9 cellular contexts compared by ENCODE assay signal in the genomic region with DNA sequence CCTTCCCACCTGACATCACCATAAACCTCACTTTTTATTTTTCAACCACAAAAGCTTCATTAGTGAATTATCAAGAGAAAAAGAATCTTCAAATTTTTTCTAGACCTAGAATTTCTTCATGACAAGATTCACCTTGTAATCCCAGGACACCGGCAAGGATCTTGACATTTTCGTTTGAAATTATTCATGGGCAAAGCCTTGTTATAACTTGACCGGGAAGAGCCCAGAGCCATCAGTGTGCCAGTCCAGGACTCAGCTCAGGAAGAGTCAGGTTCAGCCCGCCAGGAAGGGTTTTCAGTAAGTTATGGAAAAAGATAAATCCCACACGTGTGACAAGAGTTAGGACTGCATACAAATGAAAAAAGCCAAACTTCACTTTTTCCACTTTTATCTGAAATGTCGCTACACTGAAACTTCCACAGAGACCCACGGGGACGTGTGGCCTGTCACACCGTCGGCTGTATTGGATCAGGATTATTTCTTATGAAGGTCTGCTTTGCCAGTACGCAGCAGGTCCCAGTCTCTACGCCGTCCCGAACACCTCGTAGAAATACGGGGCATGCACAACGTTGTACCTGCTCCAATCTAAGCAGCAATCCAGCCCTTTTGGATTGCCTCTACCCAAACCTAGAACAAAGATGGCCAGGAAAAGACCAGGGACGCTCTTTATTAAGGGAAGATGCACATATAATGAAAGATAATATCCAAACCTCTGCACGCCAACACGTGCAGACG. TPM values are rescaled to one million over a fixed set of nuclear protein-coding genes. Genes with fewer than 3 reads are reported as not detected.
DNase-seq lines count a peak whose midpoint lies in the region; ATAC-seq and TF ChIP-seq lines count a peak whose summit lies in the region.
"Had no signal": no experiment of that assay in that cellular context is flagged by ENCODE, and none has a peak within 500 bp of the region (broad histone marks: within the 10 kb centered on the region; RNA-seq: fewer than 3 reads in every experiment).

No MANE protein-coding gene starts in this region.

- no peak overlapping the region for H3K27ac Mint-ChIP-seq in CD8-positive, alpha-beta T cell

- no peak overlapping the region for H2BK120ac ChIP-seq in neuronal stem cell (ENCODE audit: low read depth, low read length)

- CTCF ChIA-PET in CD8-positive, alpha-beta T cell (lab: Charles Lee), result no interaction called here

- H3K27me3 ChIP-seq in CD8-positive, alpha-beta T cell (ENCODE audit: insufficient read depth, low read length), result peaks cover 16% of the 10 kb centered on the region
- H3K27me3 ChIP-seq in esophagus (ENCODE audit: control insufficient read depth in 1 of 2, insufficient read depth in 2 of 2, low read length in 2 of 2) (no peaks in the 10 kb centered on the region), neuronal stem cell (ENCODE audit: control insufficient read depth in 3 of 3, insufficient read depth in 3 of 3, low read depth in 1 of 3, low read length in 3 of 3) (peaks cover 0 to 30% (median 0%) of the 10 kb centered on the region in 3 experiments)

- H4K8ac ChIP-seq in neuronal stem cell (ENCODE audit: low read depth, low read length), result no peak overlapping the region

- H3K27me3 Mint-ChIP-seq in CD8-positive, alpha-beta T cell (ENCODE audit: low read depth), result peaks cover 51% of the 10 kb centered on the region

- DNase-seq in CD8-positive, alpha-beta T cell, result no peak
- DNase-seq in RKO (ENCODE audit: low spot score), result peak; percentile 14
- DNase-seq in neuronal stem cell (ENCODE audit: low spot score), result no peak
- DNase-seq in germinal center (ENCODE audit: low spot score), result no peak
- DNase-seq in NCI-H1048 (lab: John Stamatoyannopoulos, UW), result no peak
- DNase-seq in activated CD8-positive, alpha-beta memory T cell treated with anti-CD3 and anti-CD28 coated beads for 24 hours, result no peak
- no peak for DNase-seq in NCI-H146 treated with DMSO at 0.1 percent for 48 hours (lab: John Stamatoyannopoulos, UW; ENCODE audit: unreplicated experiment)
- DNase-seq: stimulated activated CD4-positive, alpha-beta T cell treated with anti-CD3 and anti-CD28 coated beads, Interleukin-12 subunit alpha, Interleukin-12 subunit beta, amount 100 ng/mL, for 4 hours had no signal

- H3K4me3 ChIP-seq in CD8-positive, alpha-beta T cell (ENCODE audit: low read depth, low read length), result no peak overlapping the region
- H3K4me3 ChIP-seq in esophagus (ENCODE audit: low read depth in 1 of 2, low read length in 2 of 2), result peak overlapping the region; percentile 56 to 84
- peak overlapping the region; percentile 63 to 96 for H3K4me3 ChIP-seq in neuronal stem cell (ENCODE audit: low read length in 2 of 2)

- no peak for TF ChIP-seq CTCF in CD8-positive, alpha-beta T cell (IDR thresholded peaks at IDR 0.05)

- H3K36me3 ChIP-seq in CD8-positive, alpha-beta T cell (ENCODE audit: insufficient read depth, low read length), result no peaks in the 10 kb centered on the region
- H3K36me3 ChIP-seq in esophagus (ENCODE audit: control insufficient read depth in 2 of 2, insufficient read depth in 2 of 2, low read length in 1 of 2) (no peaks in the 10 kb centered on the region), neuronal stem cell (replicated peaks in 1 of 2; ENCODE audit: control insufficient read depth in 2 of 2, insufficient read depth in 2 of 2, low read length in 2 of 2) (peaks cover 2 to 46% of the 10 kb centered on the region in 2 donors)

- WGBS in esophagus, 2 donors, result 27 to 35% methylated on average over 21 of the region's 21 CpGs
- no CpG with 5 or more reads among the region's 21 CpGs for WGBS in neuronal stem cell (ENCODE audit: extremely low coverage in 2 of 2, insufficient read length in 2 of 2, insufficient replicate concordance in 1 of 2), 2 donors

- no peak overlapping the region for H2BK5ac ChIP-seq in neuronal stem cell (ENCODE audit: low read length)

- no peaks in the 10 kb centered on the region for H3K9me3 ChIP-seq in CD8-positive, alpha-beta T cell (ENCODE audit: low read length)
- H3K9me3 ChIP-seq in esophagus (ENCODE audit: control insufficient read depth in 2 of 2, insufficient read depth in 1 of 2, low read depth in 1 of 2, low read length in 1 of 2) (no peaks in the 10 kb centered on the region), neuronal stem cell (replicated peaks in 1 of 2; ENCODE audit: control insufficient read depth in 2 of 2, insufficient read depth in 1 of 2, low read depth in 1 of 2, low read length in 2 of 2) (peaks cover 0 to 5% of the 10 kb centered on the region in 2 donors)

- no peak overlapping the region for H2BK15ac ChIP-seq in neuronal stem cell (ENCODE audit: low read length)

- H3K4ac ChIP-seq in neuronal stem cell (ENCODE audit: low read length), result no peak overlapping the region

- no peaks in the 10 kb centered on the region for H3K36me3 Mint-ChIP-seq in CD8-positive, alpha-beta T cell

- H3K23ac ChIP-seq in neuronal stem cell (ENCODE audit: low read depth, low read length, poor library complexity), result no peak overlapping the region

- H3K4me2 ChIP-seq in neuronal stem cell (ENCODE audit: insufficient read depth, low read length, poor library complexity, severe bottlenecking), result peak overlapping the region; percentile 93

- no peak overlapping the region for H3K18ac ChIP-seq in neuronal stem cell (ENCODE audit: low read length)

- no peak overlapping the region for H3K14ac ChIP-seq in neuronal stem cell (ENCODE audit: low read length)

- H3K4me3 Mint-ChIP-seq in CD8-positive, alpha-beta T cell, result peak overlapping the region; percentile 60

- peak overlapping the region; percentile 38 for H3K9ac ChIP-seq in neuronal stem cell (ENCODE audit: low read depth, low read length, poor library complexity)

- H3K4me1 ChIP-seq in CD8-positive, alpha-beta T cell (ENCODE audit: insufficient read depth, low read length), result peaks cover 4% of the 10 kb centered on the region
- H3K4me1 ChIP-seq in esophagus (ENCODE audit: control insufficient read depth in 2 of 2, insufficient read depth in 2 of 2, low read length in 1 of 2) (peaks cover 6 to 9% of the 10 kb centered on the region in 2 donors), neuronal stem cell (ENCODE audit: control insufficient read depth in 2 of 2, insufficient read depth in 1 of 2, low read depth in 1 of 2, low read length in 2 of 2) (peaks cover 6 to 28% of the 10 kb centered on the region in 2 donors)

- H4K91ac ChIP-seq in neuronal stem cell (ENCODE audit: low read depth, low read length, poor library complexity), result no peak overlapping the region

- no peak overlapping the region for H2BK12ac ChIP-seq in neuronal stem cell (ENCODE audit: low read length)

- no peak overlapping the region for H2AK5ac ChIP-seq in neuronal stem cell (ENCODE audit: low read depth, low read length)

- H3K4me1 Mint-ChIP-seq in CD8-positive, alpha-beta T cell (ENCODE audit: low read depth), result peaks cover 20% of the 10 kb centered on the region

- H2AFZ ChIP-seq in neuronal stem cell (ENCODE audit: low read length), result peak overlapping the region; percentile 89

- H3K27ac ChIP-seq in CD8-positive, alpha-beta T cell (ENCODE audit: low read depth, low read length), result no peak overlapping the region
- peak overlapping the region; percentile 69 for H3K27ac ChIP-seq in esophagus (ENCODE audit: low read depth in 2 of 2, low read length in 1 of 2)
- no peak overlapping the region for H3K27ac ChIP-seq in neuronal stem cell (replicated peaks; ENCODE audit: low read length)

- intact Hi-C loops in CD8-positive, alpha-beta T cell (cut with DNase I, micrococcal nuclease), result no loop called here

- no peaks in the 10 kb centered on the region for H3K9me3 Mint-ChIP-seq in CD8-positive, alpha-beta T cell

- no peak for ATAC-seq in CD8-positive, alpha-beta T cell

- POLR2A ChIA-PET in CD8-positive, alpha-beta T cell (lab: Charles Lee), result no interaction called here

- H3K79me1 ChIP-seq in neuronal stem cell (ENCODE audit: low read depth, low read length), result no peaks in the 10 kb centered on the region

RNA-seq across cellular contexts. Expression of a gene that starts 1.0 kb away (rescaled TPM):
- total RNA-seq in CD8-positive, alpha-beta T cell, result not detected
- 10 to 100 TPM; 28.7 to 39.1 TPM for polyA plus RNA-seq in esophagus
- 8.1 TPM for polyA plus RNA-seq in neuronal stem cell (2013, experiment 1 of 2)
- polyA plus RNA-seq in neuronal stem cell (2013, experiment 2 of 2), result 7.8 TPM

Comparison
In these comparisons a context has a peak if more than half of its experiments do, and no peak if none do; other contexts are left out.
1. H3K27ac ChIP-seq: peak in esophagus (2 of 2); none in CD8-positive, alpha-beta T cell (single experiment) and neuronal stem cell (single experiment).